17 cellular contexts compared by ENCODE assay signal in the genomic region with DNA sequence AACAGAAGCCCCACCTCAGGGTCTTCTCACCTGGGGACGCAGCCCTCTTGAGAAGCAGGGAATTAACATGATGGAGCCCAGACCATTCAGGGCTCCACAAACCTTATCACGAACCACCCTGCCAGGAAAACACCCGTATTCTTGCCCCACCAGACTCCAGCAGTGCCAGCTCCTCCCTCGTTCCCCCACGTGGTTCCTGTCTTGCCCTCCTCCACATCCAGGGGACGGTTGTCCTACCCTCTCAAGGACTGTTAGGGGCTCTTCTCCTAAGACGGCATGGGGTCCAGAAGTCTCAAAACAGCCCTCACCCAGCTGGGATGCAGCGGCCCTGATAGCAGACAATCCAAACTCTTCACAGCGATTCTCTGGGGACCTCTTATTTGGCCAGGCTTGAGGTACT.
"Had no signal": no experiment of that assay in that cellular context is flagged by ENCODE, and none has a peak within 500 bp of the region (broad histone marks: within the 10 kb centered on the region; RNA-seq: fewer than 3 reads in every experiment).

No MANE protein-coding gene starts in this region.

- DNase-seq: dermis blood vessel endothelial cell; gastrocnemius medialis; heart right ventricle; hypothalamus; kidney glomerular epithelial cell; mesendoderm; naive B cell; sigmoid colon; stimulated activated CD4-positive, alpha-beta T cell treated with anti-CD3 and anti-CD28 coated beads, Interleukin-2, amount 100 ng/mL, for 24 hours; stimulated activated CD4-positive, alpha-beta T cell treated with anti-CD3 and anti-CD28 coated beads, Interleukin-4, amount 100 ng/mL, for 4 hours; stimulated activated naive B cell treated with anti-CD40 and anti-IgM and Interleukin-4, amounts not matched to agents 10 μg/mL and 1 μg/mL and 100 μg/mL, for 72 hours; stimulated activated naive CD8-positive, alpha-beta T cell treated with anti-CD3 and anti-CD28 coated beads, Interleukin-15, amount 100 ng/mL, for 72 hours; transverse colon had no signal

- H3K9me3 ChIP-seq: gastrocnemius medialis, heart right ventricle, neutrophil, sigmoid colon, thoracic aorta, transverse colon had no signal

- H3K27ac Mint-ChIP-seq: naive B cell; nephron; stimulated activated naive B cell treated with anti-CD40 and anti-IgM and Interleukin-4, amounts not matched to agents 10 μg/mL and 1 μg/mL and 100 μg/mL, for 72 hours had no signal

- H3K27me3 Mint-ChIP-seq: stimulated activated naive CD8-positive, alpha-beta T cell treated with anti-CD3 and anti-CD28 coated beads, Interleukin-15, amount 100 ng/mL, for 72 hours had no signal

- H3K4me3 ChIP-seq: gastrocnemius medialis, heart right ventricle, sigmoid colon, skin epidermis, thoracic aorta, transverse colon had no signal

- H3K27ac ChIP-seq: gastrocnemius medialis, heart right ventricle, neutrophil, sigmoid colon, skin epidermis, thoracic aorta, transverse colon had no signal

- H3K4me1 ChIP-seq: gastrocnemius medialis, sigmoid colon, transverse colon had no signal

- H3K27me3 ChIP-seq: gastrocnemius medialis, neutrophil, sigmoid colon, transverse colon had no signal

- H3K36me3 Mint-ChIP-seq: naive B cell; stimulated activated naive B cell treated with anti-CD40 and anti-IgM and Interleukin-4, amounts not matched to agents 10 μg/mL and 1 μg/mL and 100 μg/mL, for 72 hours had no signal

- H3K36me3 ChIP-seq: gastrocnemius medialis, heart right ventricle, neutrophil, sigmoid colon, thoracic aorta, transverse colon had no signal

- H3K4me3 Mint-ChIP-seq: naive B cell; nephron; stimulated activated naive B cell treated with anti-CD40 and anti-IgM and Interleukin-4, amounts not matched to agents 10 μg/mL and 1 μg/mL and 100 μg/mL, for 72 hours; stimulated activated naive CD8-positive, alpha-beta T cell treated with anti-CD3 and anti-CD28 coated beads, Interleukin-15, amount 100 ng/mL, for 72 hours had no signal

- H3K9me3 Mint-ChIP-seq: naive B cell; nephron; stimulated activated naive B cell treated with anti-CD40 and anti-IgM and Interleukin-4, amounts not matched to agents 10 μg/mL and 1 μg/mL and 100 μg/mL, for 72 hours; stimulated activated naive CD8-positive, alpha-beta T cell treated with anti-CD3 and anti-CD28 coated beads, Interleukin-15, amount 100 ng/mL, for 72 hours had no signal
